1 cellular context compared by ENCODE assay signal in the genomic region with DNA sequence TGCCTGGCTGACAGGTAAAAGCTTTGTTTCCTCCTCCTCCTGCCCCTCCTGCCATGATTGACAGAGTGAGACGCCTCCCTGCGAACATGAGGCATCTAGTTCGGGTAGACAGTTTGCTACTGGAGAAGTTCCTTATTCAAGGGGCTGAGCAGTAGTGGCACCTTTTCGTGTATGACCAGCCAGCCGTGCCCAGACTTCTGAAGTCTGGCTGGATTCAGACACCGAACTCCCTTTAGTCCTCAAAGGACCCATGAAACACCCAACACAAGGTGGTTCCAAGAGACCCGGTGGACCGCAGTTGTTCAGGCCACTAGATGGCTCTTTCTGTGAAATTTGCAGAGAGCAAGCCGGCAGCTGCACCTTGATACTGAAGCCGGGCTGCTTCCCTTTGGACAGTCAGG.
TF ChIP-seq lines count a peak whose summit lies in the region.

No MANE protein-coding gene starts in this region.

TF ChIP-seq in GM12878, 131 proteins besides CTCF, POLR2A, EP300 and RAD21 (continued from another document):
- TF ChIP-seq, protein P1, sequence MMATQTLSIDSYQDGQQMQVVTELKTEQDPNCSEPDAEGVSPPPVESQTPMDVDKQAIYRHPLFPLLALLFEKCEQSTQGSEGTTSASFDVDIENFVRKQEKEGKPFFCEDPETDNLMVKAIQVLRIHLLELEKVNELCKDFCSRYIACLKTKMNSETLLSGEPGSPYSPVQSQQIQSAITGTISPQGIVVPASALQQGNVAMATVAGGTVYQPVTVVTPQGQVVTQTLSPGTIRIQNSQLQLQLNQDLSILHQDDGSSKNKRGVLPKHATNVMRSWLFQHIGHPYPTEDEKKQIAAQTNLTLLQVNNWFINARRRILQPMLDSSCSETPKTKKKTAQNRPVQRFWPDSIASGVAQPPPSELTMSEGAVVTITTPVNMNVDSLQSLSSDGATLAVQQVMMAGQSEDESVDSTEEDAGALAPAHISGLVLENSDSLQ (IDR thresholded peaks at IDR 0.05): peak; percentile 66
- TF ChIP-seq CBFB (IDR thresholded peaks at IDR 0.05; ENCODE audit: low read depth) (0 out of 2 replicates have a peak, but pooled peaks have one; percentile 43), SRF (IDR thresholded peaks at IDR 0.05; ENCODE audit: low read depth in 2 of 2, low read length in 2 of 2) (no peak), RUNX3 (IDR thresholded peaks at IDR 0.05; ENCODE audit: low read length) (peak; percentile 70), EED (IDR thresholded peaks at IDR 0.05; ENCODE audit: low read depth) (0 out of 2 replicates have a peak, but pooled peaks have one; percentile 22), MYB (IDR thresholded peaks at IDR 0.05; ENCODE audit: borderline replicate concordance, low read depth, low read length) (no peak)
- TF ChIP-seq, protein P2, sequence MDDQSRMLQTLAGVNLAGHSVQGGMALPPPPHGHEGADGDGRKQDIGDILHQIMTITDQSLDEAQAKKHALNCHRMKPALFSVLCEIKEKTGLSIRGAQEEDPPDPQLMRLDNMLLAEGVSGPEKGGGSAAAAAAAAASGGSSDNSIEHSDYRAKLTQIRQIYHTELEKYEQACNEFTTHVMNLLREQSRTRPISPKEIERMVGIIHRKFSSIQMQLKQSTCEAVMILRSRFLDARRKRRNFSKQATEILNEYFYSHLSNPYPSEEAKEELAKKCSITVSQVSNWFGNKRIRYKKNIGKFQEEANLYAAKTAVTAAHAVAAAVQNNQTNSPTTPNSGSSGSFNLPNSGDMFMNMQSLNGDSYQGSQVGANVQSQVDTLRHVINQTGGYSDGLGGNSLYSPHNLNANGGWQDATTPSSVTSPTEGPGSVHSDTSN (IDR thresholded peaks at IDR 0.05; ENCODE audit: insufficient replicate concordance, low read depth, low read length): peak; percentile 61
